Comparison of ENCODE assay signal across 12 cellular contexts in genomic region chr13:75417006-75417384, GRCh38.
A peak's percentile ranks its signal among the peaks of the same experiment; 100 is the strongest.
DNase-seq lines count a peak whose midpoint lies in the region; ATAC-seq, FAIRE-seq and TF ChIP-seq lines count a peak whose summit lies in the region.
"Had no signal": no experiment of that assay in that cellular context is flagged by ENCODE, and none has a peak within 500 bp of the region (broad histone marks: within the 10 kb centered on the region; RNA-seq: fewer than 3 reads in every experiment).

No MANE protein-coding gene starts in this region.

- no peak for TF ChIP-seq POLR2A in breast epithelium (IDR thresholded peaks at IDR 0.05)

- H3K27ac ChIP-seq in breast epithelium (peak overlapping the region; percentile 37 to 41), small intestine (ENCODE audit: low read depth in 1 of 2, low read length in 1 of 2) (no peak overlapping the region), A673 (ENCODE audit: low read depth, low read length, poor library complexity, severe bottlenecking) (no peak overlapping the region)

- DNase-seq in breast epithelium (ENCODE audit: low spot score in 2 of 2), result no peak
- DNase-seq in small intestine, result peak; percentile 7
- DNase-seq in effector memory CD8-positive, alpha-beta T cell, result no peak
- no peak for DNase-seq in A673 (ENCODE audit: low spot score)
- no peak for DNase-seq in NCI-H345 treated with DMSO at 0.1 percent for 48 hours (lab: John Stamatoyannopoulos, UW; ENCODE audit: unreplicated experiment)
- DNase-seq in NCI-H510A (lab: John Stamatoyannopoulos, UW), result no peak
- DNase-seq: GF-D8, NCI-H774, substantia nigra had no signal

- intact Hi-C loops in breast epithelium (cut with DNase I; ENCODE audit: low total_unique reads) (no loop called here), A673 (cut with micrococcal nuclease; ENCODE audit: unreplicated experiment) (no loop called here)

- H3K9me3 Mint-ChIP-seq in effector memory CD8-positive, alpha-beta T cell, result no peaks in the 10 kb centered on the region

- H3K4me3 ChIP-seq in breast epithelium (no peak overlapping the region), small intestine (ENCODE audit: low read depth in 1 of 2, low read length in 2 of 2) (no peak overlapping the region), A673 (ENCODE audit: low read depth, low read length, poor library complexity, severe bottlenecking) (no peak overlapping the region)

- H3K36me3 Mint-ChIP-seq in effector memory CD8-positive, alpha-beta T cell (ENCODE audit: insufficient read depth), result no peaks in the 10 kb centered on the region
- H3K36me3 Mint-ChIP-seq: IgD-negative memory B cell had no signal

- H3K4me1 ChIP-seq in breast epithelium (peaks cover 0 to 17% of the 10 kb centered on the region in 2 donors), small intestine (ENCODE audit: control insufficient read depth in 2 of 2, insufficient read depth in 1 of 2, low read depth in 1 of 2, low read length in 1 of 2) (peaks cover 2 to 5% of the 10 kb centered on the region in 2 donors), A673 (ENCODE audit: insufficient read depth, low read length, poor library complexity, severe bottlenecking) (no peaks in the 10 kb centered on the region)

- FAIRE-seq in small intestine (lab: Jason Lieb, UNC), result no peak

- no TSS peak for BruUV-seq in A673 (replicated peaks; lab: Mats Ljungman, UMichigan)

- no peaks in the 10 kb centered on the region for H3K4me1 Mint-ChIP-seq in effector memory CD8-positive, alpha-beta T cell (ENCODE audit: low read depth in 2 of 2)

- no peak overlapping the region for H3K27ac Mint-ChIP-seq in effector memory CD8-positive, alpha-beta T cell
- H3K27ac Mint-ChIP-seq: IgD-negative memory B cell had no signal

- no peak overlapping the region for H3K4me3 Mint-ChIP-seq in effector memory CD8-positive, alpha-beta T cell
- H3K4me3 Mint-ChIP-seq: IgD-negative memory B cell had no signal

- no peaks in the 10 kb centered on the region for H3K36me3 ChIP-seq in breast epithelium
- H3K36me3 ChIP-seq in small intestine (ENCODE audit: control insufficient read depth in 2 of 2, insufficient read depth in 2 of 2, low read length in 2 of 2), result no peaks in the 10 kb centered on the region
- no peaks in the 10 kb centered on the region for H3K36me3 ChIP-seq in A673 (ENCODE audit: insufficient read depth, low read length, poor library complexity, severe bottlenecking)

- POLR2A ChIA-PET in A673 (lab: Charles Lee; ENCODE audit: low non-redundant PET), result no interaction called here

- TF ChIP-seq CTCF in breast epithelium (IDR thresholded peaks at IDR 0.05) (no peak), A673 (conservative IDR thresholded peaks at IDR 0.05; ENCODE audit: low read depth, low read length) (no peak)

- CTCF ChIA-PET in A673 (lab: Charles Lee), result no interaction called here

- WGBS in small intestine, 3 donors, result 54 to 75% (median 69%) methylated on average over 6 of the region's 6 CpGs

- H3K27me3 Mint-ChIP-seq in effector memory CD8-positive, alpha-beta T cell, result peaks cover 13 to 14% of the 10 kb centered on the region in 2 donors

- ATAC-seq in GM19452 (IDR thresholded peaks at IDR 0.05; ENCODE audit: unreplicated experiment) (peak; percentile 12), HG03060 (IDR thresholded peaks at IDR 0.05; ENCODE audit: low read depth, unreplicated experiment) (peak; percentile 10)
- ATAC-seq in effector memory CD8-positive, alpha-beta T cell (replicated peaks), result no peak

- H3K27me3 ChIP-seq in breast epithelium (no peaks in the 10 kb centered on the region), small intestine (ENCODE audit: control insufficient read depth in 2 of 2, insufficient read depth in 2 of 2, low read length in 2 of 2) (no peaks in the 10 kb centered on the region), A673 (replicated peaks; ENCODE audit: insufficient read depth, low read depth, low read length, poor library complexity) (no peaks in the 10 kb centered on the region)

- H3K9me3 ChIP-seq in breast epithelium (no peaks in the 10 kb centered on the region), small intestine (ENCODE audit: control insufficient read depth, low read depth) (no peaks in the 10 kb centered on the region), A673 (ENCODE audit: low read depth, low read length, poor library complexity, severe bottlenecking) (no peaks in the 10 kb centered on the region)

Comparison
In these comparisons a context has a peak if more than half of its experiments do, and no peak if none do; other contexts are left out.
1. H3K27ac ChIP-seq: peak in breast epithelium (2 of 2); none in small intestine (0 of 2) and A673 (single experiment).